2 cellular contexts compared by ENCODE assay signal in genomic region chr19:6343462-6343861, GRCh38.
TF ChIP-seq lines count a peak whose summit lies in the region.

No MANE protein-coding gene starts in this region.

TF ChIP-seq in HCT116, 20 proteins besides CTCF, POLR2A, EP300 and RAD21:
- no peak for TF ChIP-seq ELF1 (IDR thresholded peaks at IDR 0.05; ENCODE audit: borderline replicate concordance, low read depth)
- no peak for TF ChIP-seq SIN3A (IDR thresholded peaks at IDR 0.05; ENCODE audit: low read depth)
- TF ChIP-seq JUND (IDR thresholded peaks at IDR 0.05): no peak
- no peak for TF ChIP-seq YY1 (IDR thresholded peaks at IDR 0.05; ENCODE audit: extremely low read depth, insufficient replicate concordance, low read depth, low read length)
- no peak for TF ChIP-seq ZNF274 (IDR thresholded peaks at IDR 0.05; ENCODE audit: low read depth, low read length)
- no peak for TF ChIP-seq TCF7L2 (IDR thresholded peaks at IDR 0.05; ENCODE audit: borderline replicate concordance, extremely low read depth, insufficient read depth, insufficient read length)
- no peak for TF ChIP-seq EZH2 (IDR thresholded peaks at IDR 0.05)
- TF ChIP-seq, protein P1, sequence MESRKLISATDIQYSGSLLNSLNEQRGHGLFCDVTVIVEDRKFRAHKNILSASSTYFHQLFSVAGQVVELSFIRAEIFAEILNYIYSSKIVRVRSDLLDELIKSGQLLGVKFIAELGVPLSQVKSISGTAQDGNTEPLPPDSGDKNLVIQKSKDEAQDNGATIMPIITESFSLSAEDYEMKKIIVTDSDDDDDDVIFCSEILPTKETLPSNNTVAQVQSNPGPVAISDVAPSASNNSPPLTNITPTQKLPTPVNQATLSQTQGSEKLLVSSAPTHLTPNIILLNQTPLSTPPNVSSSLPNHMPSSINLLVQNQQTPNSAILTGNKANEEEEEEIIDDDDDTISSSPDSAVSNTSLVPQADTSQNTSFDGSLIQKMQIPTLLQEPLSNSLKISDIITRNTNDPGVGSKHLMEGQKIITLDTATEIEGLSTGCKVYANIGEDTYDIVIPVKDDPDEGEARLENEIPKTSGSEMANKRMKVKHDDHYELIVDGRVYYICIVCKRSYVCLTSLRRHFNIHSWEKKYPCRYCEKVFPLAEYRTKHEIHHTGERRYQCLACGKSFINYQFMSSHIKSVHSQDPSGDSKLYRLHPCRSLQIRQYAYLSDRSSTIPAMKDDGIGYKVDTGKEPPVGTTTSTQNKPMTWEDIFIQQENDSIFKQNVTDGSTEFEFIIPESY (IDR thresholded peaks at IDR 0.05; ENCODE audit: extremely low read depth, insufficient replicate concordance, low read length): no peak
- no peak for TF ChIP-seq ZFX (IDR thresholded peaks at IDR 0.05)
- no peak for TF ChIP-seq MAX (IDR thresholded peaks at IDR 0.05)
- no peak for TF ChIP-seq FOSL1 (IDR thresholded peaks at IDR 0.05; ENCODE audit: low read depth)
- TF ChIP-seq POLR2AphosphoS5 (IDR thresholded peaks at IDR 0.05; ENCODE audit: low read depth, low read length): no peak
- TF ChIP-seq EZH2phosphoT487 (IDR thresholded peaks at IDR 0.05; ENCODE audit: borderline replicate concordance): no peak
- TF ChIP-seq, protein P2, sequence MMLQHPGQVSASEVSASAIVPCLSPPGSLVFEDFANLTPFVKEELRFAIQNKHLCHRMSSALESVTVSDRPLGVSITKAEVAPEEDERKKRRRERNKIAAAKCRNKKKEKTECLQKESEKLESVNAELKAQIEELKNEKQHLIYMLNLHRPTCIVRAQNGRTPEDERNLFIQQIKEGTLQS (IDR thresholded peaks at IDR 0.05): no peak

TF ChIP-seq in GM12878, 131 proteins besides CTCF, POLR2A, EP300 and RAD21:
- TF ChIP-seq IRF5 (IDR thresholded peaks at IDR 0.05; ENCODE audit: borderline replicate concordance): no peak
- TF ChIP-seq ZZZ3 (IDR thresholded peaks at IDR 0.05; ENCODE audit: control insufficient read depth, insufficient read length, low read depth): no peak
- TF ChIP-seq, protein P3, sequence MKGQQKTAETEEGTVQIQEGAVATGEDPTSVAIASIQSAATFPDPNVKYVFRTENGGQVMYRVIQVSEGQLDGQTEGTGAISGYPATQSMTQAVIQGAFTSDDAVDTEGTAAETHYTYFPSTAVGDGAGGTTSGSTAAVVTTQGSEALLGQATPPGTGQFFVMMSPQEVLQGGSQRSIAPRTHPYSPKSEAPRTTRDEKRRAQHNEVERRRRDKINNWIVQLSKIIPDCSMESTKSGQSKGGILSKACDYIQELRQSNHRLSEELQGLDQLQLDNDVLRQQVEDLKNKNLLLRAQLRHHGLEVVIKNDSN (IDR thresholded peaks at IDR 0.05; ENCODE audit: borderline replicate concordance, extremely low read length, insufficient read depth, low read depth, low read length): peak; percentile 37
- no peak for TF ChIP-seq NBN (IDR thresholded peaks at IDR 0.05)
- TF ChIP-seq, protein P1 (IDR thresholded peaks at IDR 0.05): no peak
- no peak for TF ChIP-seq MXI1 (IDR thresholded peaks at IDR 0.05; ENCODE audit: low read depth, low read length)
